ENCODE assay signal across 11 cellular contexts in genomic region chr12:27272375-27273028, GRCh38. TPM values are rescaled to one million over a fixed set of nuclear protein-coding genes. Genes with fewer than 3 reads are reported as not detected.
A peak's percentile ranks its signal among the peaks of the same experiment; 100 is the strongest.
DNase-seq lines count a peak whose midpoint lies in the region; ATAC-seq, FAIRE-seq and TF ChIP-seq lines count a peak whose summit lies in the region.
"Had no signal": no experiment of that assay in that cellular context is flagged by ENCODE, and none has a peak within 500 bp of the region (broad histone marks: within the 10 kb centered on the region; RNA-seq: fewer than 3 reads in every experiment).

No MANE protein-coding gene starts in this region.

- TF ChIP-seq CTCF in LNCaP clone FGC (IDR thresholded peaks at IDR 0.05; ENCODE audit: control insufficient read depth, extremely low read depth, insufficient read depth) (no peak), tibial nerve (IDR thresholded peaks at IDR 0.05) (no peak)

- no peak for FAIRE-seq in RCC 7860 (lab: Jason Lieb, UNC)

- peaks cover 0 to 4% (median 0%) of the 10 kb centered on the region in 3 donors for H3K36me3 ChIP-seq in tibial nerve
- H3K36me3 ChIP-seq: adrenal gland had no signal

- TF ChIP-seq POLR2A in tibial nerve (IDR thresholded peaks at IDR 0.05): no peak

- H3K4me1 ChIP-seq in tibial nerve: peaks cover 0 to 38% (median 4%) of the 10 kb centered on the region in 4 donors

- intact Hi-C loops in left colon (cut with DNase I, micrococcal nuclease): no loop called here

- ATAC-seq in left colon (peak; percentile 84), GM18498 (IDR thresholded peaks at IDR 0.05; ENCODE audit: unreplicated experiment) (no peak)
- ATAC-seq: activated CD8-positive, alpha-beta T cell treated with anti-CD3 and anti-CD28 coated beads, Interleukin-2, amount 10 ng/mL, durations not matched to agents 7 days and 5 days had no signal

- no peak for TF ChIP-seq EP300 in tibial nerve (IDR thresholded peaks at IDR 0.05)

- peak overlapping the region in 3 of 4 donors; percentile 38 to 56 (median 52) for H3K27ac ChIP-seq in tibial nerve

- DNase-seq in LNCaP clone FGC (ENCODE audit: low read depth) (no peak), SK-N-DZ (ENCODE audit: low spot score) (peak; percentile 49), left colon (no peak), tibial nerve (ENCODE audit: low spot score in 2 of 2) (no peak), RCC 7860 (ENCODE audit: low spot score) (no peak)
- DNase-seq in stimulated activated CD4-positive, alpha-beta T cell treated with anti-CD3 and anti-CD28 coated beads, Interleukin-2, amount 100 ng/mL, for 24 hours: no peak
- DNase-seq: activated CD8-positive, alpha-beta T cell treated with anti-CD3 and anti-CD28 coated beads, Interleukin-2, amount 10 ng/mL, durations not matched to agents 7 days and 5 days; adrenal gland; HCEC 1CT had no signal

- no peaks in the 10 kb centered on the region for H3K27me3 ChIP-seq in tibial nerve
- H3K27me3 ChIP-seq: adrenal gland had no signal

- H3K4me3 ChIP-seq in LNCaP clone FGC (ENCODE audit: low read depth, low read length): 0 out of 2 replicates have a peak overlapping the region, but pooled peaks have one; percentile 8
- no peak overlapping the region for H3K4me3 ChIP-seq in tibial nerve
- H3K4me3 ChIP-seq: adrenal gland, skin epidermis had no signal

- peaks cover 0 to 13% (median 1%) of the 10 kb centered on the region in 4 donors for H3K9me3 ChIP-seq in tibial nerve
- H3K9me3 ChIP-seq: adrenal gland had no signal

- WGBS in tibial nerve, 2 donors: 39 to 53% methylated on average over 2 of the region's 2 CpGs

RNA-seq across cellular contexts. Expression of gene STK38L, which starts 28.4 kb away (rescaled TPM):
- polyA plus RNA-seq in SK-N-DZ (2014; cell fraction: cytosol; rRNA removed): 20.5 and 21.1 TPM in 2 replicates
- polyA plus RNA-seq in SK-N-DZ (2014; cell fraction: nucleus; rRNA removed): 25.2 and 27.7 TPM in 2 replicates
- total RNA-seq in left colon: 10 to 100 TPM; 34.2 to 67.7 TPM
- total RNA-seq in tibial nerve: 10 to 100 TPM; 30.6 to 51.6 (median 40.8) TPM
